In genomic region chr20:33415948-33416347, GRCh38 we compare ENCODE assay signal across 8 cellular contexts. TPM values are rescaled to one million over a fixed set of nuclear protein-coding genes. Genes with fewer than 3 reads are reported as not detected.
DNase-seq lines count a peak whose midpoint lies in the region; ATAC-seq and TF ChIP-seq lines count a peak whose summit lies in the region.

No MANE protein-coding gene starts in this region.

- CTCF ChIA-PET in activated CD4-positive, alpha-beta memory T cell treated with anti-CD3 and anti-CD28 coated beads for 36 hours (lab: Charles Lee): no interaction called here
- CTCF ChIA-PET in activated CD4-positive, alpha-beta memory T cell treated with anti-CD3 and anti-CD28 coated beads, Interleukin-2, amount 10 ng/mL, durations not matched to agents 7 days and 5 days (lab: Charles Lee): interaction anchor here (1.4 kb wide), 1 partner anchor 15 kb away, joined by 3 read pairs; the partner anchor contains the start of gene CDK5RAP1
- CTCF ChIA-PET in activated naive CD4-positive, alpha-beta T cell treated with anti-CD3 and anti-CD28 coated beads for 36 hours (lab: Charles Lee): interaction anchor here (0.6 to 1.0 kb wide), 3 partner anchors 29 to 376 kb away, joined by 3 to 4 read pairs (median 4); no protein-coding TSS in a partner anchor

- H3K4me3 ChIP-seq in fibroblast of the aortic adventitia (ENCODE audit: low read depth, low read length) (no peak overlapping the region), parathyroid adenoma (ENCODE audit: low read depth, low read length) (no peak overlapping the region)

- H3K27me3 ChIP-seq in parathyroid adenoma (ENCODE audit: control insufficient read depth, insufficient read depth, low read length): no peaks in the 10 kb centered on the region

- no peak overlapping the region for H3K4me2 ChIP-seq in parathyroid adenoma (ENCODE audit: low read length)

- peaks cover 2% of the 10 kb centered on the region for H3K36me3 Mint-ChIP-seq in activated CD4-positive, alpha-beta memory T cell treated with anti-CD3 and anti-CD28 coated beads for 36 hours
- H3K36me3 Mint-ChIP-seq in activated CD4-positive, alpha-beta memory T cell treated with anti-CD3 and anti-CD28 coated beads, Interleukin-2, amount 10 ng/mL, durations not matched to agents 7 days and 5 days (ENCODE audit: low read depth): no peaks in the 10 kb centered on the region
- H3K36me3 Mint-ChIP-seq in T-helper 17 cell (ENCODE audit: low read depth): peaks cover 6% of the 10 kb centered on the region
- peaks cover 1% of the 10 kb centered on the region for H3K36me3 Mint-ChIP-seq in activated naive CD4-positive, alpha-beta T cell treated with anti-CD3 and anti-CD28 coated beads for 36 hours (ENCODE audit: low read depth)

- H3K79me2 ChIP-seq in parathyroid adenoma: no peaks in the 10 kb centered on the region

- H3K4me1 Mint-ChIP-seq in activated CD4-positive, alpha-beta memory T cell treated with anti-CD3 and anti-CD28 coated beads for 36 hours (ENCODE audit: low read depth): no peaks in the 10 kb centered on the region
- no peaks in the 10 kb centered on the region for H3K4me1 Mint-ChIP-seq in activated CD4-positive, alpha-beta memory T cell treated with anti-CD3 and anti-CD28 coated beads, Interleukin-2, amount 10 ng/mL, durations not matched to agents 7 days and 5 days
- peaks cover 8% of the 10 kb centered on the region for H3K4me1 Mint-ChIP-seq in T-helper 17 cell
- no peaks in the 10 kb centered on the region for H3K4me1 Mint-ChIP-seq in activated naive CD4-positive, alpha-beta T cell treated with anti-CD3 and anti-CD28 coated beads for 36 hours (ENCODE audit: low read depth)

- H3K9ac ChIP-seq in parathyroid adenoma: no peak overlapping the region

- H3K27ac Mint-ChIP-seq in activated CD4-positive, alpha-beta memory T cell treated with anti-CD3 and anti-CD28 coated beads for 36 hours: no peak overlapping the region
- no peak overlapping the region for H3K27ac Mint-ChIP-seq in activated CD4-positive, alpha-beta memory T cell treated with anti-CD3 and anti-CD28 coated beads, Interleukin-2, amount 10 ng/mL, durations not matched to agents 7 days and 5 days
- no peak overlapping the region for H3K27ac Mint-ChIP-seq in T-helper 17 cell
- H3K27ac Mint-ChIP-seq in activated naive CD4-positive, alpha-beta T cell treated with anti-CD3 and anti-CD28 coated beads for 36 hours: no peak overlapping the region

- no peak overlapping the region for H3K27ac ChIP-seq in parathyroid adenoma

- DNase-seq in activated CD4-positive, alpha-beta memory T cell treated with anti-CD3 and anti-CD28 coated beads for 36 hours: peak; percentile 13
- DNase-seq in activated CD4-positive, alpha-beta memory T cell treated with anti-CD3 and anti-CD28 coated beads, Interleukin-2, amount 10 ng/mL, durations not matched to agents 7 days and 5 days: no peak
- DNase-seq in RKO (ENCODE audit: low spot score) (peak; percentile 45), fibroblast of the aortic adventitia (ENCODE audit: low read depth) (peak; percentile 62), T-helper 17 cell (no peak)
- no peak for DNase-seq in central memory CD4-positive, alpha-beta T cell
- DNase-seq in activated naive CD4-positive, alpha-beta T cell treated with anti-CD3 and anti-CD28 coated beads for 36 hours: no peak

- H3K9me3 Mint-ChIP-seq in activated CD4-positive, alpha-beta memory T cell treated with anti-CD3 and anti-CD28 coated beads for 36 hours: no peaks in the 10 kb centered on the region
- H3K9me3 Mint-ChIP-seq in activated CD4-positive, alpha-beta memory T cell treated with anti-CD3 and anti-CD28 coated beads, Interleukin-2, amount 10 ng/mL, durations not matched to agents 7 days and 5 days: no peaks in the 10 kb centered on the region
- H3K9me3 Mint-ChIP-seq in activated naive CD4-positive, alpha-beta T cell treated with anti-CD3 and anti-CD28 coated beads for 36 hours: no peaks in the 10 kb centered on the region

- no peaks in the 10 kb centered on the region for H3K27me3 Mint-ChIP-seq in activated CD4-positive, alpha-beta memory T cell treated with anti-CD3 and anti-CD28 coated beads for 36 hours
- no peaks in the 10 kb centered on the region for H3K27me3 Mint-ChIP-seq in activated CD4-positive, alpha-beta memory T cell treated with anti-CD3 and anti-CD28 coated beads, Interleukin-2, amount 10 ng/mL, durations not matched to agents 7 days and 5 days
- H3K27me3 Mint-ChIP-seq in T-helper 17 cell: no peaks in the 10 kb centered on the region
- H3K27me3 Mint-ChIP-seq in activated naive CD4-positive, alpha-beta T cell treated with anti-CD3 and anti-CD28 coated beads for 36 hours (ENCODE audit: low read depth): no peaks in the 10 kb centered on the region

- intact Hi-C loops in activated CD4-positive, alpha-beta memory T cell treated with anti-CD3 and anti-CD28 coated beads for 36 hours (cut with micrococcal nuclease): no loop called here
- intact Hi-C loops in activated naive CD4-positive, alpha-beta T cell treated with anti-CD3 and anti-CD28 coated beads for 36 hours (cut with micrococcal nuclease): no loop called here

- no peaks in the 10 kb centered on the region for H3K36me3 ChIP-seq in parathyroid adenoma (ENCODE audit: control insufficient read depth, insufficient read depth, low read length)

- no peak overlapping the region for H3K4me3 Mint-ChIP-seq in activated CD4-positive, alpha-beta memory T cell treated with anti-CD3 and anti-CD28 coated beads for 36 hours
- no peak overlapping the region for H3K4me3 Mint-ChIP-seq in activated CD4-positive, alpha-beta memory T cell treated with anti-CD3 and anti-CD28 coated beads, Interleukin-2, amount 10 ng/mL, durations not matched to agents 7 days and 5 days
- H3K4me3 Mint-ChIP-seq in T-helper 17 cell: no peak overlapping the region
- no peak overlapping the region for H3K4me3 Mint-ChIP-seq in activated naive CD4-positive, alpha-beta T cell treated with anti-CD3 and anti-CD28 coated beads for 36 hours

- POLR2A ChIA-PET in activated CD4-positive, alpha-beta memory T cell treated with anti-CD3 and anti-CD28 coated beads for 36 hours (lab: Charles Lee): no interaction called here
- POLR2A ChIA-PET in activated CD4-positive, alpha-beta memory T cell treated with anti-CD3 and anti-CD28 coated beads, Interleukin-2, amount 10 ng/mL, durations not matched to agents 7 days and 5 days (lab: Charles Lee): no interaction called here

- TF ChIP-seq CTCF in fibroblast of the aortic adventitia (IDR thresholded peaks at IDR 0.05; ENCODE audit: insufficient read depth, low read length): peak; percentile 71
- peak; percentile 54 for TF ChIP-seq CTCF in parathyroid adenoma (IDR thresholded peaks at IDR 0.05)

- H2AFZ ChIP-seq in parathyroid adenoma: no peak overlapping the region

- ATAC-seq in T-helper 17 cell: no peak

- H3K4me1 ChIP-seq in parathyroid adenoma: peaks cover 2% of the 10 kb centered on the region

- H3K9me3 ChIP-seq in parathyroid adenoma (ENCODE audit: control insufficient read depth, low read length) (no peaks in the 10 kb centered on the region), T-helper 17 cell (ENCODE audit: control insufficient read depth, low read length, poor library complexity, severe bottlenecking) (no peaks in the 10 kb centered on the region)

RNA-seq across cellular contexts. Expression of gene CDK5RAP1, which starts 14.6 kb away (rescaled TPM):
- 10 to 100 TPM; 39.6 to 40.3 TPM for total RNA-seq in activated CD4-positive, alpha-beta memory T cell treated with anti-CD3 and anti-CD28 coated beads for 36 hours
- total RNA-seq in activated CD4-positive, alpha-beta memory T cell treated with anti-CD3 and anti-CD28 coated beads, Interleukin-2, amount 10 ng/mL, durations not matched to agents 7 days and 5 days: 10 to 100 TPM; 30.2 to 33.3 TPM
- 14.8 and 17.7 TPM in 2 replicates for total RNA-seq in fibroblast of the aortic adventitia (ENCODE audit: low replicate concordance)
- 10 to 100 TPM; 55.6 to 61.9 TPM for total RNA-seq in T-helper 17 cell
- total RNA-seq in activated naive CD4-positive, alpha-beta T cell treated with anti-CD3 and anti-CD28 coated beads for 36 hours: 10 to 100 TPM; 42.4 to 43.0 TPM

RNA-seq across cellular contexts. Expression of gene SNTA1, which starts 27.6 kb away (rescaled TPM):
- 1 to 10 TPM; 5.6 to 5.7 TPM for total RNA-seq in activated CD4-positive, alpha-beta memory T cell treated with anti-CD3 and anti-CD28 coated beads for 36 hours
- total RNA-seq in activated CD4-positive, alpha-beta memory T cell treated with anti-CD3 and anti-CD28 coated beads, Interleukin-2, amount 10 ng/mL, durations not matched to agents 7 days and 5 days: 1 to 10 TPM; 5.6 to 6.9 TPM
- total RNA-seq in fibroblast of the aortic adventitia (ENCODE audit: low replicate concordance) (25.7 and 28.6 TPM in 2 replicates), T-helper 17 cell (1 to 10 TPM; 5.6 to 6.6 TPM)
- total RNA-seq in activated naive CD4-positive, alpha-beta T cell treated with anti-CD3 and anti-CD28 coated beads for 36 hours: 1 to 10 TPM; 2.6 to 2.9 TPM

Comparison
In these comparisons a context has a peak if more than half of its experiments do, and no peak if none do; other contexts are left out.
1. DNase-seq: peak in activated CD4-positive, alpha-beta memory T cell treated with anti-CD3 and anti-CD28 coated beads for 36 hours (single experiment), RKO (single experiment) and fibroblast of the aortic adventitia (single experiment); none in activated CD4-positive, alpha-beta memory T cell treated with anti-CD3 and anti-CD28 coated beads, Interleukin-2, amount 10 ng/mL, durations not matched to agents 7 days and 5 days (single experiment), central memory CD4-positive, alpha-beta T cell (single experiment), T-helper 17 cell (0 of 3) and activated naive CD4-positive, alpha-beta T cell treated with anti-CD3 and anti-CD28 coated beads for 36 hours (single experiment).